Comparison of ENCODE assay signal across 13 cellular contexts in the genomic region with DNA sequence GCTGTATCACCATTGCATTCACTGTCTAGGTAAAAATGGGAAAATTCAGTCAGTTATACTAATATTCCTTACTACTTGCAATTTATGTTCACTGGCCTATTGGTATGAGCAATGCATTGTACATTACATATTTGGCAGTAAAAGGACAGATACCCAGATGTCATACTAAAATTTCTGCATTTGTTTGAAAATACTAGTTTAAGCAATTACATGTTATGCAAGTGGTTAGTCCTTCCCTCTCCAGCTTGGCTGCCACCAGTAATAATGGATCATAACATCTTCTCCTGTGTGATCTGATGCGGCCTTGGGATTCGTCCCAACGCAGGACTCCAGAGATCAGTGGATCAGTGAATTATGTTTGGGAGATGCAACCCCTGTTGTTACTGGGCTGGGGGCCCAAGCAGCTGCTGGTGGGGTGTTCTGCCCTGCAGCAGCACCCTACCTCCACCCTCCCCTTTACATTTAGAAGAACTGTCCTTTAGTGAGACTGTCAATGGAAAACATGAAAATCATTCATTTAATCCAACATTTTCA. TPM values are rescaled to one million over a fixed set of nuclear protein-coding genes. Genes with fewer than 3 reads are reported as not detected.
DNase-seq lines count a peak whose midpoint lies in the region; ATAC-seq and TF ChIP-seq lines count a peak whose summit lies in the region.
"Had no signal": no experiment of that assay in that cellular context is flagged by ENCODE, and none has a peak within 500 bp of the region (broad histone marks: within the 10 kb centered on the region; RNA-seq: fewer than 3 reads in every experiment).

No MANE protein-coding gene starts in this region.

- H3K9me3 ChIP-seq in adrenal gland (replicated peaks in 1 of 3) (no peaks in the 10 kb centered on the region), trophoblast cell (ENCODE audit: insufficient read depth, low read depth, low read length) (peaks cover 4% of the 10 kb centered on the region), aorta (ENCODE audit: control insufficient read depth, low read length) (no peaks in the 10 kb centered on the region)

- no peak overlapping the region for H3K18ac ChIP-seq in trophoblast cell (ENCODE audit: low read length)

- intact Hi-C loops in adrenal gland (cut with DNase I): loop anchor here in 1 of 2 donors (10.0 kb wide), 1 partner anchor 77 kb away; no protein-coding TSS in a partner anchor
- intact Hi-C loops in left cardiac atrium (cut with DNase I): loop anchor here in 1 of 2 donors (2.0 kb wide), 1 partner anchor 13 kb away; no protein-coding TSS in a partner anchor
- intact Hi-C loops in aorta (cut with DNase I): no loop called here

- H3K79me2 ChIP-seq in trophoblast cell (ENCODE audit: control insufficient read depth, insufficient read depth, low read length, poor library complexity): no peaks in the 10 kb centered on the region

- no peak overlapping the region for H4K12ac ChIP-seq in trophoblast cell (ENCODE audit: low read depth, low read length)

- no peak for TF ChIP-seq CTCF in adrenal gland (IDR thresholded peaks at IDR 0.05)
- no peak for TF ChIP-seq CTCF in mesothelial cell of epicardium (IDR thresholded peaks at IDR 0.05; ENCODE audit: unreplicated experiment)

- no peak overlapping the region for H2AK5ac ChIP-seq in trophoblast cell (ENCODE audit: low read length)

- H3K14ac ChIP-seq in trophoblast cell (ENCODE audit: low read length): no peak overlapping the region

- TF ChIP-seq POLR2A in adrenal gland (IDR thresholded peaks at IDR 0.05): peak in 1 of 2 donors; percentile 17

- H3K27ac Mint-ChIP-seq in mesothelial cell of epicardium: no peak overlapping the region
- H3K27ac Mint-ChIP-seq: activated naive CD8-positive, alpha-beta T cell treated with anti-CD3 and anti-CD28 coated beads for 36 hours; stimulated activated effector memory CD8-positive, alpha-beta T cell treated with anti-CD3 and anti-CD28 coated beads, Interleukin-12 subunit alpha, Interleukin-12 subunit beta, amount 100 ng/mL, for 72 hours had no signal

- no peak overlapping the region for H3K4me2 ChIP-seq in trophoblast cell (ENCODE audit: low read length)

- peak overlapping the region; percentile 53 for H2BK120ac ChIP-seq in trophoblast cell (ENCODE audit: insufficient read depth, low read length, poor library complexity)

- H2AFZ ChIP-seq in trophoblast cell (ENCODE audit: insufficient read depth, low read length, poor library complexity): peak overlapping the region; percentile 84

- H3K4me1 ChIP-seq in adrenal gland (replicated peaks in 1 of 2): peaks cover 36 to 65% of the 10 kb centered on the region in 2 donors
- peaks cover 2 to 5% of the 10 kb centered on the region in 2 experiments for H3K4me1 ChIP-seq in trophoblast cell (ENCODE audit: control insufficient read depth in 1 of 2, insufficient read depth in 2 of 2, low read length in 2 of 2)
- peaks cover 0 to 4% of the 10 kb centered on the region in 2 donors for H3K4me1 ChIP-seq in aorta (ENCODE audit: control insufficient read depth in 1 of 2, insufficient read depth in 2 of 2, low read length in 2 of 2)

- H3K79me1 ChIP-seq in trophoblast cell (ENCODE audit: low read length): peaks cover 1% of the 10 kb centered on the region

- H3K4ac ChIP-seq in trophoblast cell (ENCODE audit: low read depth, low read length): no peak overlapping the region

- no peak overlapping the region for H3K4me3 Mint-ChIP-seq in mesothelial cell of epicardium
- H3K4me3 Mint-ChIP-seq: activated naive CD8-positive, alpha-beta T cell treated with anti-CD3 and anti-CD28 coated beads for 36 hours; stimulated activated effector memory CD8-positive, alpha-beta T cell treated with anti-CD3 and anti-CD28 coated beads, Interleukin-12 subunit alpha, Interleukin-12 subunit beta, amount 100 ng/mL, for 72 hours had no signal

- H3K27ac ChIP-seq in adrenal gland (peak overlapping the region; percentile 81 to 99 (median 92)), trophoblast cell (ENCODE audit: low read depth, low read length) (no peak overlapping the region), aorta (ENCODE audit: low read depth in 1 of 2, low read length in 2 of 2) (no peak overlapping the region)
- H3K27ac ChIP-seq: epithelial cell of prostate had no signal

- H3K23ac ChIP-seq in trophoblast cell (ENCODE audit: low read length): no peak overlapping the region

- no peak overlapping the region for H2BK5ac ChIP-seq in trophoblast cell (ENCODE audit: low read depth, low read length, poor library complexity)

- H4K8ac ChIP-seq in trophoblast cell (ENCODE audit: low read depth, low read length): no peak overlapping the region

- peaks cover 16% of the 10 kb centered on the region for H3K9me3 Mint-ChIP-seq in mesothelial cell of epicardium

- no peaks in the 10 kb centered on the region for H3K36me3 ChIP-seq in adrenal gland (replicated peaks in 1 of 2)
- no peaks in the 10 kb centered on the region for H3K36me3 ChIP-seq in trophoblast cell (ENCODE audit: control insufficient read depth in 1 of 2, insufficient read depth in 2 of 2, low read length in 2 of 2)
- H3K36me3 ChIP-seq in aorta (ENCODE audit: control insufficient read depth in 1 of 2, insufficient read depth in 2 of 2, low read length in 1 of 2): no peaks in the 10 kb centered on the region

- no peak overlapping the region for H3K9ac ChIP-seq in trophoblast cell (ENCODE audit: low read length)

- peak in 6 of 7 donors; percentile 49 to 76 (median 58) for DNase-seq in adrenal gland
- peak; percentile 37 for DNase-seq in left cardiac atrium
- peak in 1 of 2 donors; percentile 14 for DNase-seq in trophoblast cell
- DNase-seq in aorta: peak in 1 of 2 donors; percentile 52
- DNase-seq in mesothelial cell of epicardium (ENCODE audit: low spot score in 2 of 2, unreplicated experiment in 2 of 2): no peak
- DNase-seq in kidney tubule cell (ENCODE audit: low spot score): no peak
- DNase-seq: activated CD8-positive, alpha-beta memory T cell treated with anti-CD3 and anti-CD28 coated beads for 24 hours; activated naive CD8-positive, alpha-beta T cell treated with anti-CD3 and anti-CD28 coated beads for 36 hours; DMS153; NCI-H1417 treated with DMSO at 0.1 percent for 48 hours had no signal

- H3K36me3 Mint-ChIP-seq in mesothelial cell of epicardium: no peaks in the 10 kb centered on the region
- H3K36me3 Mint-ChIP-seq: activated naive CD8-positive, alpha-beta T cell treated with anti-CD3 and anti-CD28 coated beads for 36 hours; stimulated activated effector memory CD8-positive, alpha-beta T cell treated with anti-CD3 and anti-CD28 coated beads, Interleukin-12 subunit alpha, Interleukin-12 subunit beta, amount 100 ng/mL, for 72 hours had no signal

- WGBS in adrenal gland, 4 donors: 10 to 38% (median 26%) methylated on average over 3 of the region's 3 CpGs
- WGBS in trophoblast cell (ENCODE audit: extremely low coverage, insufficient coverage, insufficient read length): no CpG with 5 or more reads among the region's 3 CpGs
- 94% methylated on average over 3 of the region's 3 CpGs for whole genome bisulfite sequencing in aorta, 2 donors

- H3K27me3 Mint-ChIP-seq in mesothelial cell of epicardium (ENCODE audit: low read depth): no peaks in the 10 kb centered on the region

- H4K91ac ChIP-seq in trophoblast cell (ENCODE audit: low read depth, low read length): peak overlapping the region; percentile 77

- H2BK12ac ChIP-seq in trophoblast cell (ENCODE audit: low read length): peak overlapping the region; percentile 81

- peak overlapping the region in 1 of 4 donors; percentile 20 for H3K4me3 ChIP-seq in adrenal gland
- no peak overlapping the region for H3K4me3 ChIP-seq in trophoblast cell (ENCODE audit: low read depth, low read length)
- no peak overlapping the region for H3K4me3 ChIP-seq in aorta (ENCODE audit: low read length in 2 of 2)

- peaks cover 19% of the 10 kb centered on the region for H3K4me1 Mint-ChIP-seq in mesothelial cell of epicardium
- H3K4me1 Mint-ChIP-seq: stimulated activated effector memory CD8-positive, alpha-beta T cell treated with anti-CD3 and anti-CD28 coated beads, Interleukin-12 subunit alpha, Interleukin-12 subunit beta, amount 100 ng/mL, for 72 hours had no signal

- H3K27me3 ChIP-seq in adrenal gland: no peaks in the 10 kb centered on the region
- no peaks in the 10 kb centered on the region for H3K27me3 ChIP-seq in trophoblast cell (ENCODE audit: insufficient read depth, low read length)
- H3K27me3 ChIP-seq in aorta (ENCODE audit: control insufficient read depth in 1 of 2, insufficient read depth in 2 of 2, low read length in 1 of 2): no peaks in the 10 kb centered on the region

- ATAC-seq in left cardiac atrium (no peak), aorta (ENCODE audit: low FRiP score) (peak; percentile 33), GM21367 (IDR thresholded peaks at IDR 0.05; ENCODE audit: unreplicated experiment) (no peak)
- ATAC-seq: stimulated activated effector memory CD8-positive, alpha-beta T cell treated with anti-CD3 and anti-CD28 coated beads, Interleukin-12 subunit alpha, Interleukin-12 subunit beta, amount 100 ng/mL, for 72 hours had no signal

RNA-seq across cellular contexts. Expression of gene PDK4, which starts 11.2 kb away (rescaled TPM):
- total RNA-seq in adrenal gland (100 to 1,000 TPM; 211 to 690 (median 445) TPM), left cardiac atrium (100 to 1,000 TPM; 129 to 528 TPM), aorta (100 to 1,000 TPM in 1 of 2 donors, 10 to 100 TPM in 1; 34.1 to 294 TPM), mesothelial cell of epicardium (0.98 to 1.1 TPM (median 1.0 TPM) in 3 replicates)
- polyA plus RNA-seq in adrenal gland (100 to 1,000 TPM in 1 of 3 donors, 10 to 100 TPM in 2; 79.4 to 323 (median 82.0) TPM), aorta (100 to 1,000 TPM; 108 to 126 TPM)
- polyA plus RNA-seq in trophoblast cell (2013): 0.08 and 0.10 TPM in 2 replicates
- total RNA-seq: activated naive CD8-positive, alpha-beta T cell treated with anti-CD3 and anti-CD28 coated beads for 36 hours had no signal

Comparison
In these comparisons a context has a peak if more than half of its experiments do, and no peak if none do; other contexts are left out.
1. DNase-seq: peak in adrenal gland (6 of 7) and left cardiac atrium (single experiment); none in mesothelial cell of epicardium (0 of 2) and kidney tubule cell (single experiment).
2. H3K27ac ChIP-seq: peak in adrenal gland (5 of 5); none in trophoblast cell (single experiment) and aorta (0 of 2).
3. RNA of gene PDK4, which starts 11.2 kb away (total RNA-seq): 129 to 528 TPM in left cardiac atrium, 211 to 690 TPM in adrenal gland and 34.1 to 294 TPM in aorta; 0.98 to 1.1 TPM in mesothelial cell of epicardium; every median in the first group is over 10 times any median in the second.